Comparison of ENCODE assay signal across 10 cellular contexts in genomic region chr21:36388835-36389234, GRCh38. TPM values are rescaled to one million over a fixed set of nuclear protein-coding genes. Genes with fewer than 3 reads are reported as not detected.
DNase-seq lines count a peak whose midpoint lies in the region; ATAC-seq and TF ChIP-seq lines count a peak whose summit lies in the region.
"Had no signal": no experiment of that assay in that cellular context is flagged by ENCODE, and none has a peak within 500 bp of the region (broad histone marks: within the 10 kb centered on the region; RNA-seq: fewer than 3 reads in every experiment).

No MANE protein-coding gene starts in this region.

- peak; percentile 47 for DNase-seq in activated CD8-positive, alpha-beta memory T cell treated with anti-CD3 and anti-CD28 coated beads for 24 hours
- DNase-seq in activated CD8-positive, alpha-beta memory T cell treated with anti-CD3 and anti-CD28 coated beads, Interleukin-2, amount 10 ng/mL, durations not matched to agents 7 days and 5 days = no peak
- DNase-seq in RKO (ENCODE audit: low spot score) (peak; percentile 34), foreskin fibroblast (peak; percentile 8 to 35), retinal pigment epithelial cell (ENCODE audit: low read depth) (no peak), DMS79 treated with DMSO at 0.1 percent for 48 hours (lab: John Stamatoyannopoulos, UW) (no peak), NCI-H1105 (lab: John Stamatoyannopoulos, UW) (no peak)
- DNase-seq: activated gamma-delta T cell; naive thymus-derived CD4-positive, alpha-beta T cell had no signal

- no peaks in the 10 kb centered on the region for H3K27me3 Mint-ChIP-seq in activated CD8-positive, alpha-beta memory T cell treated with anti-CD3 and anti-CD28 coated beads, Interleukin-2, amount 10 ng/mL, durations not matched to agents 7 days and 5 days
- H3K27me3 Mint-ChIP-seq: naive thymus-derived CD4-positive, alpha-beta T cell had no signal

- H3K4me3 Mint-ChIP-seq in activated CD8-positive, alpha-beta memory T cell treated with anti-CD3 and anti-CD28 coated beads, Interleukin-2, amount 10 ng/mL, durations not matched to agents 7 days and 5 days = no peak overlapping the region
- H3K4me3 Mint-ChIP-seq: naive thymus-derived CD4-positive, alpha-beta T cell had no signal

- no peak for ATAC-seq in activated CD8-positive, alpha-beta memory T cell treated with anti-CD3 and anti-CD28 coated beads, Interleukin-2, amount 10 ng/mL, durations not matched to agents 7 days and 5 days
- ATAC-seq in HG03378 (IDR thresholded peaks at IDR 0.05; ENCODE audit: unreplicated experiment) = no peak
- ATAC-seq: naive thymus-derived CD4-positive, alpha-beta T cell had no signal

- TF ChIP-seq CTCF in foreskin fibroblast (IDR thresholded peaks at IDR 0.05; ENCODE audit: low read depth, low read length) (peak; percentile 15), retinal pigment epithelial cell (conservative IDR thresholded peaks at IDR 0.05; ENCODE audit: low read depth, low read length) (peak; percentile 42)

- CTCF ChIA-PET in activated CD8-positive, alpha-beta memory T cell treated with anti-CD3 and anti-CD28 coated beads, Interleukin-2, amount 10 ng/mL, durations not matched to agents 7 days and 5 days (lab: Charles Lee) = interaction anchor here (0.9 kb wide), 1 partner anchor 235 kb away, joined by 3 read pairs; no protein-coding TSS in a partner anchor

- H3K9me3 Mint-ChIP-seq in activated CD8-positive, alpha-beta memory T cell treated with anti-CD3 and anti-CD28 coated beads, Interleukin-2, amount 10 ng/mL, durations not matched to agents 7 days and 5 days (ENCODE audit: low read depth) = no peaks in the 10 kb centered on the region

- H3K36me3 Mint-ChIP-seq in activated CD8-positive, alpha-beta memory T cell treated with anti-CD3 and anti-CD28 coated beads, Interleukin-2, amount 10 ng/mL, durations not matched to agents 7 days and 5 days = peaks cover 47% of the 10 kb centered on the region

- peaks cover 27% of the 10 kb centered on the region for H3K4me1 Mint-ChIP-seq in activated CD8-positive, alpha-beta memory T cell treated with anti-CD3 and anti-CD28 coated beads, Interleukin-2, amount 10 ng/mL, durations not matched to agents 7 days and 5 days

- H3K27ac Mint-ChIP-seq in activated CD8-positive, alpha-beta memory T cell treated with anti-CD3 and anti-CD28 coated beads, Interleukin-2, amount 10 ng/mL, durations not matched to agents 7 days and 5 days = no peak overlapping the region

- no peak overlapping the region for H3K4me3 ChIP-seq in foreskin fibroblast (ENCODE audit: low read depth in 1 of 2, low read length in 2 of 2)
- H3K4me3 ChIP-seq in retinal pigment epithelial cell (ENCODE audit: low read length) = no peak overlapping the region

RNA-seq across cellular contexts. Expression of gene CHAF1B, which starts 3.6 kb away (rescaled TPM):
- 10 to 100 TPM; 28.9 to 29.2 TPM for total RNA-seq in activated CD8-positive, alpha-beta memory T cell treated with anti-CD3 and anti-CD28 coated beads, Interleukin-2, amount 10 ng/mL, durations not matched to agents 7 days and 5 days

Comparison
In these comparisons a context has a peak if more than half of its experiments do, and no peak if none do; other contexts are left out.
1. DNase-seq: peak in activated CD8-positive, alpha-beta memory T cell treated with anti-CD3 and anti-CD28 coated beads for 24 hours (single experiment), RKO (single experiment) and foreskin fibroblast (2 of 2); none in activated CD8-positive, alpha-beta memory T cell treated with anti-CD3 and anti-CD28 coated beads, Interleukin-2, amount 10 ng/mL, durations not matched to agents 7 days and 5 days (single experiment), retinal pigment epithelial cell (single experiment), DMS79 treated with DMSO at 0.1 percent for 48 hours (single experiment) and NCI-H1105 (single experiment).